In genomic region chr11:61695917-61696316, GRCh38 we compare ENCODE assay signal across 9 cellular contexts. TPM values are rescaled to one million over a fixed set of nuclear protein-coding genes. Genes with fewer than 3 reads are reported as not detected.
A peak's percentile ranks its signal among the peaks of the same experiment; 100 is the strongest.
DNase-seq lines count a peak whose midpoint lies in the region; ATAC-seq and TF ChIP-seq lines count a peak whose summit lies in the region.
"Had no signal": no experiment of that assay in that cellular context is flagged by ENCODE, and none has a peak within 500 bp of the region (broad histone marks: within the 10 kb centered on the region; RNA-seq: fewer than 3 reads in every experiment).

No MANE protein-coding gene starts in this region.

- H3K4me1 ChIP-seq in Peyer's patch (peaks cover 0 to 76% (median 33%) of the 10 kb centered on the region in 4 donors), urinary bladder (ENCODE audit: insufficient read depth) (no peaks in the 10 kb centered on the region)
- H3K4me1 ChIP-seq: parathyroid adenoma had no signal

- 17% methylated on average over 17 of the region's 17 CpGs for WGBS in urinary bladder

- CTCF ChIA-PET in AG04449 (lab: Yijun Ruan, JAX), result interaction anchor here (1.4 to 1.5 kb wide), 2 partner anchors 11 to 15 kb away, joined by 3 to 7 read pairs; partner anchors contain the start of gene DAGLA

- no peaks in the 10 kb centered on the region for H3K36me3 ChIP-seq in Peyer's patch
- no peaks in the 10 kb centered on the region for H3K36me3 ChIP-seq in urinary bladder (ENCODE audit: insufficient read depth)

- H3K27me3 ChIP-seq in Peyer's patch, result no peaks in the 10 kb centered on the region

- H3K9me3 ChIP-seq in Peyer's patch, result no peaks in the 10 kb centered on the region

- POLR2A ChIA-PET in AG04449 (lab: Yijun Ruan, JAX), result no interaction called here

- peak overlapping the region; percentile 18; the same call in 1 of the 2 replicates for H3K4me3 ChIP-seq in AG04449 (ENCODE audit: low read depth, low read length)
- peak overlapping the region in 3 of 4 donors; percentile 1 to 31 (median 27) for H3K4me3 ChIP-seq in Peyer's patch
- no peak overlapping the region for H3K4me3 ChIP-seq in urinary bladder (ENCODE audit: low read depth, low read length)

- peak in 1 of 2 donors; percentile 18 for TF ChIP-seq POLR2A in Peyer's patch (IDR thresholded peaks at IDR 0.05)

- peak; percentile 28 for DNase-seq in AG04449 (ENCODE audit: low read depth, low spot score)
- peak; percentile 55 to 89 (median 85) for DNase-seq in Peyer's patch
- peak; percentile 89 for DNase-seq in activated gamma-delta T cell treated with anti-CD3 and anti-CD28 coated beads, Interleukin-2, amount 50 U/mL, for 16 hours (ENCODE audit: low read depth)
- DNase-seq in glomerular visceral epithelial cell (ENCODE audit: extremely low spot score), result peak; percentile 95
- DNase-seq in renal cortical epithelial cell (ENCODE audit: low read depth), result peak; percentile 84
- DNase-seq in HuH-7.5 (ENCODE audit: low spot score), result no peak

- peak; percentile 17 for TF ChIP-seq CTCF in AG04449 (IDR thresholded peaks at IDR 0.05; ENCODE audit: insufficient read depth, low read length, missing control alignments)
- TF ChIP-seq CTCF in Peyer's patch (IDR thresholded peaks at IDR 0.05), result peak in 1 of 6 experiments; percentile 29

- peak; percentile 85 for ATAC-seq in GM21529 (IDR thresholded peaks at IDR 0.05; ENCODE audit: unreplicated experiment)

- H3K27ac ChIP-seq in Peyer's patch (peak overlapping the region; percentile 52 to 77 (median 73)), urinary bladder (ENCODE audit: low read depth) (peak overlapping the region; percentile 27)
- H3K27ac ChIP-seq: parathyroid adenoma had no signal

RNA-seq across cellular contexts. Expression of gene DAGLA, which starts 15.7 kb away (rescaled TPM):
- 10 to 100 TPM in 2 of 4 donors, 1 to 10 TPM in 2; 5.8 to 18.9 (median 10.2) TPM for total RNA-seq in Peyer's patch
- 1.7 and 6.8 TPM in 2 replicates for total RNA-seq in renal cortical epithelial cell
- total RNA-seq in urinary bladder, result 1.8 TPM
- polyA plus RNA-seq in urinary bladder, result 2.5 TPM

RNA-seq across cellular contexts. Expression of gene MYRF, which starts 56.5 kb away (rescaled TPM):
- 10 to 100 TPM; 18.2 to 80.9 (median 49.9) TPM for total RNA-seq in Peyer's patch
- 4.2 and 20.0 TPM in 2 replicates for total RNA-seq in renal cortical epithelial cell
- total RNA-seq in urinary bladder, result 4.7 TPM
- polyA plus RNA-seq in urinary bladder, result 0.79 TPM
